20 cellular contexts compared by ENCODE assay signal in genomic region chr16:63684702-63685101, GRCh38.
"Had no signal": no experiment of that assay in that cellular context is flagged by ENCODE, and none has a peak within 500 bp of the region (broad histone marks: within the 10 kb centered on the region; RNA-seq: fewer than 3 reads in every experiment).

No MANE protein-coding gene starts in this region.

- H3K9me3 ChIP-seq: thoracic aorta had no signal

- H3K27me3 ChIP-seq: heart left ventricle, left lung had no signal

- H3K4me1 ChIP-seq: heart left ventricle, left lung had no signal

- H3K27ac ChIP-seq: coronary artery, epithelial cell of prostate, heart left ventricle, left lung, thoracic aorta had no signal

- H3K36me3 ChIP-seq: heart left ventricle, left lung, thoracic aorta had no signal

- DNase-seq: activated CD4-positive, alpha-beta T cell treated with anti-CD3 and anti-CD28 coated beads for 48 hours; activated CD4-positive, CD25-positive, alpha-beta regulatory T cell; activated CD8-positive, alpha-beta memory T cell treated with anti-CD3 and anti-CD28 coated beads, Interleukin-2, amount 10 ng/mL, durations not matched to agents 7 days and 5 days; activated CD8-positive, alpha-beta T cell treated with anti-CD3 and anti-CD28 coated beads for 36 hours; activated effector memory CD4-positive, alpha-beta T cell treated with anti-CD3 and anti-CD28 coated beads, Interleukin-2, amount 50 U/mL, for 16 hours; activated naive CD4-positive, alpha-beta T cell treated with anti-CD3 and anti-CD28 coated beads, Interleukin-2, amount 10 ng/mL, durations not matched to agents 7 days and 5 days; activated T-cell treated with anti-CD3 and anti-CD28 coated beads for 4 hours; cerebellar nuclear complex; heart left ventricle; kidney glomerular epithelial cell; left lung; natural killer cell; stimulated activated CD4-positive, alpha-beta T cell treated with anti-CD3 and anti-CD28 coated beads, Interleukin-2, amount 100 ng/mL, for 48 hours; stimulated activated CD8-positive, alpha-beta memory T cell treated with anti-CD3 and anti-CD28 coated beads, Interleukin-4, amount 100 ng/mL, for 48 hours; stimulated activated naive B cell treated with anti-CD40 and anti-IgM and Interleukin-4, amounts not matched to agents 10 μg/mL and 1 μg/mL and 100 μg/mL, for 72 hours; T1000 had no signal

- H3K4me3 ChIP-seq: coronary artery, heart left ventricle, left lung, lung, thoracic aorta had no signal

- ATAC-seq: activated CD8-positive, alpha-beta memory T cell treated with anti-CD3 and anti-CD28 coated beads, Interleukin-2, amount 10 ng/mL, durations not matched to agents 7 days and 5 days; activated CD8-positive, alpha-beta T cell treated with anti-CD3 and anti-CD28 coated beads for 36 hours; left lung; natural killer cell had no signal
